14 cellular contexts compared by ENCODE assay signal in the genomic region with DNA sequence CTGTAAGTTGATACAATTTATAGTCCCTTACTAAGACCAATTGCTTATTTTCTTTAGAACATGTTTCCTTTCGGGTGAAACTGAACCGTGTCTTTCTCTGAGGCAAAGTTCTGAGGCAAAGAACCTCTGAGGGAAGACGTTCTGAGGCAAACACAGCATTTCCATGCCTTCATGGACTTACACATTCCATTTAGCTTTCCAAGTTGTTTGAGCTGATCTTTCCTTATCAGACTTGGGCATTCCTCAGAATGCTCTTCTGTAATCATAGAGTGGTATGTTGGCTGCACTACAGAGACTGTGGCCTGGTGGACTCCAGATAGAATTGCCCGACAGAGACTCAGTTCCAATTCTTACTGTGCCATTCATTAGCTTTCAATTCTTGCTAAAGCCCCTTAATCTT.
A peak's percentile ranks its signal among the peaks of the same experiment; 100 is the strongest.
DNase-seq lines count a peak whose midpoint lies in the region; ATAC-seq and TF ChIP-seq lines count a peak whose summit lies in the region.
"Had no signal": no experiment of that assay in that cellular context is flagged by ENCODE, and none has a peak within 500 bp of the region (broad histone marks: within the 10 kb centered on the region; RNA-seq: fewer than 3 reads in every experiment).

No MANE protein-coding gene starts in this region.

- no peaks in the 10 kb centered on the region for H3K79me2 ChIP-seq in MM.1S (ENCODE audit: low read length)

- no peaks in the 10 kb centered on the region for H4K20me1 ChIP-seq in MM.1S (ENCODE audit: insufficient read depth, low read length)

- 17 to 34% (median 26%) methylated on average over 4 of the region's 4 CpGs for WGBS in heart left ventricle, 4 donors

- intact Hi-C loops in heart left ventricle (cut with DNase I) = no loop called here

- H3F3A ChIP-seq in MM.1S (ENCODE audit: insufficient read depth, low read length) = no peaks in the 10 kb centered on the region

- ATAC-seq in heart left ventricle = peak in 3 of 4 donors; percentile 74 to 79 (median 78)
- ATAC-seq: psoas muscle had no signal

- H3K9me2 ChIP-seq in MM.1S (replicated peaks; ENCODE audit: insufficient read depth, low read length) = no peaks in the 10 kb centered on the region

- no peaks in the 10 kb centered on the region for H3K9me3 Mint-ChIP-seq in nephron
- H3K9me3 Mint-ChIP-seq: activated naive CD4-positive, alpha-beta T cell treated with anti-CD3 and anti-CD28 coated beads for 36 hours had no signal

- TF ChIP-seq CTCF in heart left ventricle (IDR thresholded peaks at IDR 0.05) (peak in 1 of 12 donors; percentile 10), nephron (IDR thresholded peaks at IDR 0.05; ENCODE audit: unreplicated experiment in 3 of 3) (no peak), MM.1S (IDR thresholded peaks at IDR 0.05; ENCODE audit: low read length) (no peak)

- H3K27ac Mint-ChIP-seq in nephron = peak overlapping the region; percentile 70 to 76 (median 72)
- H3K27ac Mint-ChIP-seq: activated naive CD4-positive, alpha-beta T cell treated with anti-CD3 and anti-CD28 coated beads for 36 hours had no signal

- H3K9ac ChIP-seq in MM.1S (ENCODE audit: low read length) = no peak overlapping the region

- H3K9me3 ChIP-seq in heart left ventricle (no peaks in the 10 kb centered on the region), MM.1S (replicated peaks; ENCODE audit: insufficient read depth, low read length) (no peaks in the 10 kb centered on the region)
- H3K9me3 ChIP-seq: HAP-1, psoas muscle had no signal

- no peaks in the 10 kb centered on the region for H3K27me3 ChIP-seq in heart left ventricle
- H3K27me3 ChIP-seq in MM.1S (replicated peaks; ENCODE audit: insufficient read depth, low read length) = no peaks in the 10 kb centered on the region

- TF ChIP-seq POLR2A in heart left ventricle (IDR thresholded peaks at IDR 0.05) = no peak

- H2AFZ ChIP-seq in MM.1S (ENCODE audit: low read length) = no peak overlapping the region

- H3K4me1 ChIP-seq in heart left ventricle (peaks cover 0 to 14% (median 3%) of the 10 kb centered on the region in 12 donors), MM.1S (ENCODE audit: low read length) (no peaks in the 10 kb centered on the region)
- H3K4me1 ChIP-seq: HAP-1, psoas muscle had no signal

- H3K27me3 Mint-ChIP-seq in nephron (ENCODE audit: low read depth) = no peaks in the 10 kb centered on the region

- no peaks in the 10 kb centered on the region for H3K36me3 ChIP-seq in heart left ventricle
- H3K36me3 ChIP-seq in MM.1S (replicated peaks; ENCODE audit: insufficient read depth, low read length) = no peaks in the 10 kb centered on the region
- H3K36me3 ChIP-seq: HAP-1 had no signal

- no peak overlapping the region for H3K4me3 Mint-ChIP-seq in nephron
- H3K4me3 Mint-ChIP-seq: activated naive CD4-positive, alpha-beta T cell treated with anti-CD3 and anti-CD28 coated beads for 36 hours had no signal

- H3K4me3 ChIP-seq in heart left ventricle (no peak overlapping the region), MM.1S (ENCODE audit: low read length) (no peak overlapping the region)
- H3K4me3 ChIP-seq: HAP-1, psoas muscle had no signal

- DNase-seq in Daoy (ENCODE audit: low read depth) (peak; percentile 39), amniotic stem cell (lab: John Stamatoyannopoulos, UW) (peak; percentile 59), heart left ventricle (no peak), NCI-H774 (lab: John Stamatoyannopoulos, UW) (no peak), activated T-cell treated with anti-CD3 and anti-CD28 coated beads for 4 hours (no peak), SKM-1 (lab: John Stamatoyannopoulos, UW; ENCODE audit: unreplicated experiment) (no peak), MM.1S (no peak)
- DNase-seq: activated CD8-positive, alpha-beta memory T cell treated with anti-CD3 and anti-CD28 coated beads, Interleukin-2, amount 50 U/mL, for 4 hours; activated naive CD4-positive, alpha-beta T cell treated with anti-CD3 and anti-CD28 coated beads for 36 hours; central memory CD4-positive, alpha-beta T cell; psoas muscle; stimulated activated CD4-positive, alpha-beta T cell treated with anti-CD3 and anti-CD28 coated beads, Interleukin-15, amount 100 ng/mL, for 24 hours had no signal

- H3K36me3 Mint-ChIP-seq in nephron (ENCODE audit: low read depth) = no peaks in the 10 kb centered on the region

- H3K4me1 Mint-ChIP-seq in nephron = peaks cover 11% of the 10 kb centered on the region

- peak overlapping the region in 7 of 12 donors; percentile 17 to 69 (median 39) for H3K27ac ChIP-seq in heart left ventricle
- H3K27ac ChIP-seq in MM.1S (ENCODE audit: low read length) = no peak overlapping the region
- H3K27ac ChIP-seq: psoas muscle had no signal

- no peak overlapping the region for H3K4me2 ChIP-seq in MM.1S (ENCODE audit: low read depth, low read length)

Comparison
In these comparisons a context has a peak if more than half of its experiments do, and no peak if none do; other contexts are left out.
1. DNase-seq: peak in Daoy (single experiment) and amniotic stem cell (single experiment); none in heart left ventricle (0 of 5), NCI-H774 (single experiment), activated T-cell treated with anti-CD3 and anti-CD28 coated beads for 4 hours (single experiment), SKM-1 (single experiment) and MM.1S (single experiment).